In the genomic region with DNA sequence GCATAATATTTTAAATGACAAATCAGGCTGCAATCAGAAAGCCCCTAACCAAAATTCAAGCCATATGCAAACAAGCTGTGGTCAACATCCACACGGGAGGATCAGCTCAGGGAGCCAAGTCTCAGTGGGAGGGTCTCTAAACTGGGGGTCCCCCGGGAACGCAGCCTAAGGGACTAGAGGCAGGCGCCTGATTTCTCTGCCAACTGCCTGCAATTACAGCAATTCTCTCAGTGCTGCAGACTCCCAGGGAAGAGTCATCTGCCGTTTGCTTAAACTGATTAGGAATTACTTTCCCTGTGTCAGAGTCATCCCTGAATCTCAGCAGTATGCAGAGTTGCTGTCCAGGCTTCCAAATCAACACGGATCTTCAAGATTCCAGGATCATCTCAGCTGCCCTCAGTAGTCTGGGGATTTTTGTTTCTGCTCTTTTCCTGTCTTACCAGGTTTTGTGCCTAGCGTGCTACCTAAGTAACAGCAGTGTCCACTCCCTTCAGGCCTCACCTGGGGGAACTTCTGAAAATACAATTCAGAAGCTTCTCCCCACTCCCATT, we compare ENCODE assay signal across 15 cellular contexts.
A peak's percentile ranks its signal among the peaks of the same experiment; 100 is the strongest.
DNase-seq lines count a peak whose midpoint lies in the region; ATAC-seq and TF ChIP-seq lines count a peak whose summit lies in the region.
"Had no signal": no experiment of that assay in that cellular context is flagged by ENCODE, and none has a peak within 500 bp of the region (broad histone marks: within the 10 kb centered on the region; RNA-seq: fewer than 3 reads in every experiment).

No MANE protein-coding gene starts in this region.

- DNase-seq in D341Med (ENCODE audit: low spot score): peak; percentile 58
- DNase-seq in NCI-H1694 (lab: John Stamatoyannopoulos, UW): peak; percentile 21
- peak; percentile 50 for DNase-seq in osteoblast (ENCODE audit: insufficient read length, low spot score, missing footprints)
- no peak for DNase-seq in OCI-M1 (lab: John Stamatoyannopoulos, UW)
- no peak for DNase-seq in activated T-cell treated with anti-CD3 and anti-CD28 coated beads, Interleukin-2, amount 50 U/mL, for 24 hours
- DNase-seq: CD8-positive, alpha-beta T cell; GF-D8; HFFc6; NCI-H2029 treated with DMSO at 0.1 percent for 48 hours; NCI-H226; NCI-H524 treated with DMSO at 0.1 percent for 48 hours; NK-92 treated with Interleukin-12 subunit alpha and Interleukin-12 subunit beta, amount 100 ng/mL, for 24 hours had no signal

- no peak for ATAC-seq in GM18498 (IDR thresholded peaks at IDR 0.05; ENCODE audit: unreplicated experiment)
- ATAC-seq: CD8-positive, alpha-beta T cell had no signal

- no peak overlapping the region for H3K4me2 ChIP-seq in osteoblast (ENCODE audit: insufficient read depth, low read length)

- H3K9me3 Mint-ChIP-seq in brain: peaks cover 0 to 10% (median 2%) of the 10 kb centered on the region in 5 experiments
- H3K9me3 Mint-ChIP-seq in activated T-cell treated with anti-CD3 and anti-CD28 coated beads, Interleukin-2, amount 50 U/mL, for 24 hours: peaks cover 10% of the 10 kb centered on the region

- no peak overlapping the region for H2AFZ ChIP-seq in osteoblast (ENCODE audit: low read length)

- peaks cover 33% of the 10 kb centered on the region for H3K27me3 Mint-ChIP-seq in brain
- H3K27me3 Mint-ChIP-seq in activated T-cell treated with anti-CD3 and anti-CD28 coated beads, Interleukin-2, amount 50 U/mL, for 24 hours: peaks cover 18% of the 10 kb centered on the region

- no peak for TF ChIP-seq CTCF in brain (conservative IDR thresholded peaks at IDR 0.05)
- no peak for TF ChIP-seq CTCF in osteoblast (IDR thresholded peaks at IDR 0.05; ENCODE audit: extremely low read depth, low read depth, low read length)

- no peak overlapping the region for H3K27ac ChIP-seq in osteoblast (ENCODE audit: low read depth, low read length)

- no peaks in the 10 kb centered on the region for H3K36me3 ChIP-seq in osteoblast (ENCODE audit: insufficient read depth, low read length)

- H4K20me1 ChIP-seq in osteoblast (ENCODE audit: insufficient read depth, low read length): no peaks in the 10 kb centered on the region

- H3K4me1 Mint-ChIP-seq in brain: peaks cover 73% of the 10 kb centered on the region
- H3K4me1 Mint-ChIP-seq in activated T-cell treated with anti-CD3 and anti-CD28 coated beads, Interleukin-2, amount 50 U/mL, for 24 hours (ENCODE audit: low read depth): no peaks in the 10 kb centered on the region
- H3K4me1 Mint-ChIP-seq: B cell had no signal

- peak overlapping the region in 2 of 5 experiments; percentile 29 to 68 for H3K4me3 Mint-ChIP-seq in brain
- no peak overlapping the region for H3K4me3 Mint-ChIP-seq in activated T-cell treated with anti-CD3 and anti-CD28 coated beads, Interleukin-2, amount 50 U/mL, for 24 hours
- H3K4me3 Mint-ChIP-seq: B cell; CD8-positive, alpha-beta T cell; HFFc6 had no signal

- no peaks in the 10 kb centered on the region for H3K27me3 ChIP-seq in osteoblast (ENCODE audit: insufficient read depth, low read length)

- no peaks in the 10 kb centered on the region for H3K4me1 ChIP-seq in osteoblast (ENCODE audit: insufficient read depth, low read length)

- peak overlapping the region in 4 of 5 experiments; percentile 69 to 89 (median 80) for H3K27ac Mint-ChIP-seq in brain
- H3K27ac Mint-ChIP-seq in activated T-cell treated with anti-CD3 and anti-CD28 coated beads, Interleukin-2, amount 50 U/mL, for 24 hours: no peak overlapping the region
- H3K27ac Mint-ChIP-seq: B cell; CD8-positive, alpha-beta T cell; HFFc6 had no signal

- no peaks in the 10 kb centered on the region for H3K79me2 ChIP-seq in osteoblast (ENCODE audit: insufficient read depth, low read length)

- no peak overlapping the region for H3K4me3 ChIP-seq in osteoblast (ENCODE audit: insufficient read depth, low read length)

- H3K9me3 ChIP-seq in osteoblast (ENCODE audit: low read depth, low read length): no peaks in the 10 kb centered on the region

- H3K36me3 Mint-ChIP-seq in brain: no peaks in the 10 kb centered on the region
- H3K36me3 Mint-ChIP-seq in activated T-cell treated with anti-CD3 and anti-CD28 coated beads, Interleukin-2, amount 50 U/mL, for 24 hours (ENCODE audit: low read depth): no peaks in the 10 kb centered on the region
- H3K36me3 Mint-ChIP-seq: CD8-positive, alpha-beta T cell had no signal

Comparison
In these comparisons a context has a peak if more than half of its experiments do, and no peak if none do; other contexts are left out.
1. DNase-seq: peak in D341Med (single experiment), NCI-H1694 (single experiment) and osteoblast (single experiment); none in OCI-M1 (single experiment) and activated T-cell treated with anti-CD3 and anti-CD28 coated beads, Interleukin-2, amount 50 U/mL, for 24 hours (single experiment).